ENCODE assay signal across 27 cellular contexts in genomic region chrX:133405498-133406180, GRCh38. TPM values are rescaled to one million over a fixed set of nuclear protein-coding genes. Genes with fewer than 3 reads are reported as not detected.
"Had no signal": no experiment of that assay in that cellular context is flagged by ENCODE, and none has a peak within 500 bp of the region (broad histone marks: within the 10 kb centered on the region; RNA-seq: fewer than 3 reads in every experiment).

No MANE protein-coding gene starts in this region.

- H3K4me1 Mint-ChIP-seq: immature natural killer cell; stimulated activated naive B cell treated with anti-CD40 and anti-IgM and Interleukin-4, amounts not matched to agents 10 μg/mL and 1 μg/mL and 100 μg/mL, for 72 hours had no signal

- H3K9me3 ChIP-seq: colonic mucosa, gastroesophageal sphincter, stomach, thoracic aorta, transverse colon had no signal

- H3K36me3 ChIP-seq: colonic mucosa, gastroesophageal sphincter, stomach, thoracic aorta, transverse colon had no signal

- DNase-seq: cerebellar nuclear complex; colonic mucosa; effector CD4-positive, alpha-beta T cell; foreskin fibroblast; glutamatergic neuron; immature natural killer cell; left cardiac atrium; left ventricle myocardium superior; mesenchymal stem cell; naive thymus-derived CD8-positive, alpha-beta T cell; posterior cingulate gyrus; stimulated activated CD4-positive, alpha-beta T cell treated with anti-CD3 and anti-CD28 coated beads, Interleukin-2, amount 100 ng/mL, for 24 hours; stimulated activated CD4-positive, alpha-beta T cell treated with anti-CD3 and anti-CD28 coated beads, Interleukin-4, amount 100 ng/mL, for 4 hours; stimulated activated naive B cell treated with anti-CD40 and anti-IgM and Interleukin-4, amounts not matched to agents 10 μg/mL and 1 μg/mL and 100 μg/mL, for 72 hours; stomach; substantia nigra; transverse colon had no signal

- H3K4me3 ChIP-seq: colonic mucosa, gastroesophageal sphincter, lung, skin epidermis, stomach, thoracic aorta, transverse colon had no signal

- H3K4me1 ChIP-seq: colonic mucosa had no signal

- H3K36me3 Mint-ChIP-seq: immature natural killer cell; naive thymus-derived CD8-positive, alpha-beta T cell; stimulated activated naive B cell treated with anti-CD40 and anti-IgM and Interleukin-4, amounts not matched to agents 10 μg/mL and 1 μg/mL and 100 μg/mL, for 72 hours had no signal

- H3K4me3 Mint-ChIP-seq: immature natural killer cell; naive thymus-derived CD8-positive, alpha-beta T cell; neural crest cell; stimulated activated naive B cell treated with anti-CD40 and anti-IgM and Interleukin-4, amounts not matched to agents 10 μg/mL and 1 μg/mL and 100 μg/mL, for 72 hours had no signal

- H3K27ac ChIP-seq: colonic mucosa, gastroesophageal sphincter, skin epidermis, stomach, thoracic aorta, transverse colon had no signal

- H3K27me3 ChIP-seq: colonic mucosa, gastroesophageal sphincter, stomach, transverse colon had no signal

- FAIRE-seq: endometrium, keratinocyte had no signal

- H3K27ac Mint-ChIP-seq: immature natural killer cell; naive thymus-derived CD8-positive, alpha-beta T cell; stimulated activated naive B cell treated with anti-CD40 and anti-IgM and Interleukin-4, amounts not matched to agents 10 μg/mL and 1 μg/mL and 100 μg/mL, for 72 hours had no signal

- ATAC-seq: esophagus mucosa; gastroesophageal sphincter; left cardiac atrium; left ventricle myocardium superior; naive thymus-derived CD8-positive, alpha-beta T cell; sciatic nerve; stimulated activated naive B cell treated with anti-CD40 and anti-IgM and Interleukin-4, amounts not matched to agents 10 μg/mL and 1 μg/mL and 100 μg/mL, for 72 hours had no signal

RNA-seq across cellular contexts. Expression of gene GPC4, which starts 9.7 kb away (rescaled TPM):
- total RNA-seq: naive thymus-derived CD8-positive, alpha-beta T cell; pulmonary artery endothelial cell had no signal
- polyA plus RNA-seq: immature natural killer cell; naive thymus-derived CD8-positive, alpha-beta T cell had no signal
